1 cellular context compared by ENCODE assay signal in genomic region chr22:29072193-29072978, GRCh38.
TF ChIP-seq lines count a peak whose summit lies in the region.

No MANE protein-coding gene starts in this region.

TF ChIP-seq in K562, 482 proteins besides CTCF, POLR2A, EP300 and RAD21 (continued from another document):
- TF ChIP-seq PKNOX1 (IDR thresholded peaks at IDR 0.05) (peak; percentile 96), ZNF740 (CRISPR knock-in tag; IDR thresholded peaks at IDR 0.05) (no peak), ZNF740 (tag; IDR thresholded peaks at IDR 0.05) (no peak), POLR2G (IDR thresholded peaks at IDR 0.05; ENCODE audit: low read depth, low read length) (no peak)
